In genomic region chr2:237742614-237743013, GRCh38 we compare ENCODE assay signal across 1 cellular context.
TF ChIP-seq lines count a peak whose summit lies in the region.

No MANE protein-coding gene starts in this region.

TF ChIP-seq in IMR-90, 13 proteins besides CTCF, POLR2A, EP300 and RAD21:
- no peak for TF ChIP-seq NFE2L2 (IDR thresholded peaks at IDR 0.05; ENCODE audit: low read depth, low read length)
- no peak for TF ChIP-seq CEBPB (IDR thresholded peaks at IDR 0.05; ENCODE audit: low read depth, low read length)
- TF ChIP-seq MAZ (IDR thresholded peaks at IDR 0.05; ENCODE audit: borderline replicate concordance, low read depth, low read length) = no peak
- no peak for TF ChIP-seq RFX5 (IDR thresholded peaks at IDR 0.05; ENCODE audit: low read depth, low read length)
- TF ChIP-seq MXI1 (IDR thresholded peaks at IDR 0.05; ENCODE audit: borderline replicate concordance, low read depth, low read length) = no peak
- no peak for TF ChIP-seq MAFK (IDR thresholded peaks at IDR 0.05; ENCODE audit: low read depth, low read length)
